8 cellular contexts compared by ENCODE assay signal in genomic region chr7:18086165-18087030, GRCh38. TPM values are rescaled to one million over a fixed set of nuclear protein-coding genes. Genes with fewer than 3 reads are reported as not detected.
A peak's percentile ranks its signal among the peaks of the same experiment; 100 is the strongest.
DNase-seq lines count a peak whose midpoint lies in the region; ATAC-seq and TF ChIP-seq lines count a peak whose summit lies in the region.

No MANE protein-coding gene starts in this region.

- peaks cover 13% of the 10 kb centered on the region for H3K9me3 Mint-ChIP-seq in dendritic cell treated with granulocyte-macrophage colony-stimulating factor and Interleukin-4, amounts not matched to agents 40 ng/mL and 50 ng/mL, for 4 days

- no peaks in the 10 kb centered on the region for H3K36me3 ChIP-seq in right lobe of liver
- no peaks in the 10 kb centered on the region for H3K36me3 ChIP-seq in suprapubic skin

- H3K27ac Mint-ChIP-seq in dendritic cell treated with granulocyte-macrophage colony-stimulating factor and Interleukin-4, amounts not matched to agents 40 ng/mL and 50 ng/mL, for 4 days, result peak overlapping the region; percentile 46

- DNase-seq in AG08396 (ENCODE audit: low spot score) (peak; percentile 52), GM13977 (ENCODE audit: low spot score) (peak; percentile 23), NCI-H748 treated with DMSO at 0.1 percent for 48 hours (lab: John Stamatoyannopoulos, UW) (peak; percentile 15), right lobe of liver (no peak), suprapubic skin (ENCODE audit: low spot score in 2 of 2) (peak in 1 of 2 donors; percentile 61), T-helper 9 cell (no peak)

- peaks cover 15% of the 10 kb centered on the region for H3K36me3 Mint-ChIP-seq in dendritic cell treated with granulocyte-macrophage colony-stimulating factor and Interleukin-4, amounts not matched to agents 40 ng/mL and 50 ng/mL, for 4 days (ENCODE audit: low read depth)

- in situ Hi-C loops in GM13977 (cut with MboI; ENCODE audit: low pct_unique_long_range_greater_than_20kb, low sequenced_read_pairs, unreplicated experiment), result no loop called here

- TF ChIP-seq POLR2A in right lobe of liver (IDR thresholded peaks at IDR 0.05), result no peak
- TF ChIP-seq POLR2A in suprapubic skin (IDR thresholded peaks at IDR 0.05), result no peak

- 4% methylated on average over 22 of the region's 110 CpGs for WGBS in right lobe of liver (ENCODE audit: insufficient coverage, low coverage, low lambda C conversion rate, missing lambda C conversion rate)
- WGBS in suprapubic skin, result 2% methylated on average over 36 of the region's 110 CpGs

- TF ChIP-seq CTCF in GM13977 (IDR thresholded peaks at IDR 0.05; ENCODE audit: extremely low read depth, insufficient read depth, missing control alignments), result no peak
- TF ChIP-seq CTCF in right lobe of liver (IDR thresholded peaks at IDR 0.05), result no peak
- peak in 1 of 2 donors; percentile 12 for TF ChIP-seq CTCF in suprapubic skin (IDR thresholded peaks at IDR 0.05)

- peaks cover 9% of the 10 kb centered on the region for H3K4me1 Mint-ChIP-seq in dendritic cell treated with granulocyte-macrophage colony-stimulating factor and Interleukin-4, amounts not matched to agents 40 ng/mL and 50 ng/mL, for 4 days (ENCODE audit: low read depth)

- H3K27ac ChIP-seq in right lobe of liver (no peak overlapping the region), suprapubic skin (peak overlapping the region; percentile 17)

- intact Hi-C loops in dendritic cell treated with granulocyte-macrophage colony-stimulating factor and Interleukin-4, amounts not matched to agents 40 ng/mL and 50 ng/mL, for 4 days (cut with micrococcal nuclease), result no loop called here
- intact Hi-C loops in right lobe of liver (cut with DNase I), result no loop called here

- no peaks in the 10 kb centered on the region for H3K27me3 ChIP-seq in right lobe of liver
- peaks cover 15% of the 10 kb centered on the region for H3K27me3 ChIP-seq in suprapubic skin

- H3K4me1 ChIP-seq in right lobe of liver, result peaks cover 0 to 7% (median 0%) of the 10 kb centered on the region in 4 donors
- H3K4me1 ChIP-seq in suprapubic skin, result peaks cover 13% of the 10 kb centered on the region

- H3K4me3 Mint-ChIP-seq in dendritic cell treated with granulocyte-macrophage colony-stimulating factor and Interleukin-4, amounts not matched to agents 40 ng/mL and 50 ng/mL, for 4 days, result peak overlapping the region; percentile 90

- TF ChIP-seq EP300 in suprapubic skin (IDR thresholded peaks at IDR 0.05), result no peak

- peak; percentile 31 to 60 (median 49) for ATAC-seq in right lobe of liver
- no peak for ATAC-seq in HG03469 (IDR thresholded peaks at IDR 0.05; ENCODE audit: unreplicated experiment)

- no peaks in the 10 kb centered on the region for H3K9me3 ChIP-seq in right lobe of liver
- H3K9me3 ChIP-seq in suprapubic skin, result peaks cover 9% of the 10 kb centered on the region

- H3K4me3 ChIP-seq in right lobe of liver (peak overlapping the region; percentile 38 to 52 (median 40)), suprapubic skin (peak overlapping the region; percentile 70)

- H3K27me3 Mint-ChIP-seq in dendritic cell treated with granulocyte-macrophage colony-stimulating factor and Interleukin-4, amounts not matched to agents 40 ng/mL and 50 ng/mL, for 4 days, result peaks cover 40% of the 10 kb centered on the region

RNA-seq across cellular contexts. Expression of gene PRPS1L1, which starts 58.8 kb away (rescaled TPM):
- not detected for total RNA-seq in right lobe of liver
- total RNA-seq in suprapubic skin, result under 1 TPM in 1 of 4 donors, not detected in 3; 0.89 TPM

Comparison
In these comparisons a context has a peak if more than half of its experiments do, and no peak if none do; other contexts are left out.
1. DNase-seq: peak in AG08396 (single experiment), GM13977 (single experiment) and NCI-H748 treated with DMSO at 0.1 percent for 48 hours (single experiment); none in right lobe of liver (0 of 3) and T-helper 9 cell (single experiment).